In genomic region chr17:50297407-50297865, GRCh38 we compare ENCODE assay signal across 9 cellular contexts. TPM values are rescaled to one million over a fixed set of nuclear protein-coding genes. Genes with fewer than 3 reads are reported as not detected.
DNase-seq lines count a peak whose midpoint lies in the region; ATAC-seq and TF ChIP-seq lines count a peak whose summit lies in the region.
"Had no signal": no experiment of that assay in that cellular context is flagged by ENCODE, and none has a peak within 500 bp of the region (broad histone marks: within the 10 kb centered on the region; RNA-seq: fewer than 3 reads in every experiment).

No MANE protein-coding gene starts in this region.

- H3K27me3 ChIP-seq in GM06990 (replicated peaks; ENCODE audit: control insufficient read depth, insufficient read depth, low read length) (no peaks in the 10 kb centered on the region), cardiac muscle cell (no peaks in the 10 kb centered on the region), psoas muscle (ENCODE audit: insufficient read depth in 3 of 3, low read length in 2 of 3) (no peaks in the 10 kb centered on the region)

- no peaks in the 10 kb centered on the region for H3K9me3 Mint-ChIP-seq in activated naive CD4-positive, alpha-beta T cell treated with anti-CD3 and anti-CD28 coated beads for 36 hours
- H3K9me3 Mint-ChIP-seq: dendritic cell treated with granulocyte-macrophage colony-stimulating factor and Interleukin-4, amounts not matched to agents 40 ng/mL and 50 ng/mL, for 4 days had no signal

- no peak overlapping the region for H3K27ac Mint-ChIP-seq in activated naive CD4-positive, alpha-beta T cell treated with anti-CD3 and anti-CD28 coated beads for 36 hours
- H3K27ac Mint-ChIP-seq: dendritic cell treated with granulocyte-macrophage colony-stimulating factor and Interleukin-4, amounts not matched to agents 40 ng/mL and 50 ng/mL, for 4 days had no signal

- H3K27ac ChIP-seq in cardiac muscle cell, result no peak overlapping the region
- no peak overlapping the region for H3K27ac ChIP-seq in psoas muscle

- CTCF ChIA-PET in activated naive CD4-positive, alpha-beta T cell treated with anti-CD3 and anti-CD28 coated beads for 36 hours (lab: Charles Lee), result interaction anchor here (0.6 to 13.1 kb wide), 36 partner anchors 9 to 205 kb away, joined by 3 to 151 read pairs (median 4); partner anchors contain the start of genes COL1A1, PDK2 and TMEM92

- H3K36me3 Mint-ChIP-seq in activated naive CD4-positive, alpha-beta T cell treated with anti-CD3 and anti-CD28 coated beads for 36 hours (ENCODE audit: low read depth), result no peaks in the 10 kb centered on the region

- peaks cover 3% of the 10 kb centered on the region for H3K4me1 ChIP-seq in cardiac muscle cell (ENCODE audit: low read depth)
- no peaks in the 10 kb centered on the region for H3K4me1 ChIP-seq in psoas muscle

- peaks cover 3% of the 10 kb centered on the region for H3K27me3 Mint-ChIP-seq in activated naive CD4-positive, alpha-beta T cell treated with anti-CD3 and anti-CD28 coated beads for 36 hours (ENCODE audit: low read depth)

- H3K4me1 Mint-ChIP-seq in activated naive CD4-positive, alpha-beta T cell treated with anti-CD3 and anti-CD28 coated beads for 36 hours (ENCODE audit: low read depth), result no peaks in the 10 kb centered on the region

- TF ChIP-seq CTCF in GM06990 (IDR thresholded peaks at IDR 0.05; ENCODE audit: insufficient read depth, low read length, poor library complexity, severe bottlenecking) (peak; percentile 97), cardiac muscle cell (IDR thresholded peaks at IDR 0.05; ENCODE audit: low read depth, low read length) (peak; percentile 67), psoas muscle (IDR thresholded peaks at IDR 0.05) (peak; percentile 94)

- H3K4me3 ChIP-seq in GM06990 (replicated peaks; ENCODE audit: low read depth, low read length), result no peak overlapping the region
- no peak overlapping the region for H3K4me3 ChIP-seq in cardiac muscle cell
- H3K4me3 ChIP-seq in psoas muscle, result no peak overlapping the region

- intact Hi-C loops in activated naive CD4-positive, alpha-beta T cell treated with anti-CD3 and anti-CD28 coated beads for 36 hours (cut with micrococcal nuclease), result loop anchor here (1.0 kb wide), 5 partner anchors 24 to 203 kb away; no protein-coding TSS in a partner anchor
- intact Hi-C loops in psoas muscle (cut with DNase I), result loop anchor here (1.0 to 5.0 kb wide), 3 partner anchors 97 to 205 kb away; partner anchors contain the start of gene COL1A1 (in 1 of the 2)

- H3K9me3 ChIP-seq in cardiac muscle cell (ENCODE audit: low read depth) (no peaks in the 10 kb centered on the region), psoas muscle (no peaks in the 10 kb centered on the region)

- ATAC-seq in SK-N-SH treated with all-trans-retinoic acid at 6 μM for 48 hours, result peak; percentile 98
- ATAC-seq in psoas muscle, result peak; percentile 89 to 97 (median 96)
- ATAC-seq in HG02938 (IDR thresholded peaks at IDR 0.05; ENCODE audit: unreplicated experiment), result no peak

- H3K4me3 Mint-ChIP-seq in activated naive CD4-positive, alpha-beta T cell treated with anti-CD3 and anti-CD28 coated beads for 36 hours, result no peak overlapping the region
- H3K4me3 Mint-ChIP-seq: dendritic cell treated with granulocyte-macrophage colony-stimulating factor and Interleukin-4, amounts not matched to agents 40 ng/mL and 50 ng/mL, for 4 days had no signal

- DNase-seq in GM06990 (ENCODE audit: extremely low read depth, insufficient read length) (peak; percentile 46), M059J (ENCODE audit: low read depth) (peak; percentile 66), cardiac muscle cell (ENCODE audit: low read depth in 1 of 2, low spot score in 1 of 2) (peak; percentile 76 to 77), psoas muscle (peak; percentile 77 to 85), cortex of kidney (lab: John Stamatoyannopoulos, UW) (no peak)
- peak; percentile 89 for DNase-seq in activated naive CD4-positive, alpha-beta T cell treated with anti-CD3 and anti-CD28 coated beads for 36 hours

- 14 to 26% (median 21%) methylated on average over 7 of the region's 7 CpGs for WGBS in psoas muscle, 3 donors

- H3K36me3 ChIP-seq in GM06990 (ENCODE audit: control insufficient read depth, insufficient read depth, low read length), result no peaks in the 10 kb centered on the region
- H3K36me3 ChIP-seq in cardiac muscle cell, result no peaks in the 10 kb centered on the region
- H3K36me3 ChIP-seq in psoas muscle (ENCODE audit: insufficient read depth in 1 of 2, low read depth in 1 of 2), result no peaks in the 10 kb centered on the region

TF ChIP-seq in SK-N-SH treated with all-trans-retinoic acid at 6 μM for 48 hours, 23 proteins besides CTCF, POLR2A, EP300 and RAD21:
- TF ChIP-seq ZC3H10 (CRISPR knock-in tag; IDR thresholded peaks at IDR 0.05), result no peak
- TF ChIP-seq ZNF70 (CRISPR knock-in tag; IDR thresholded peaks at IDR 0.05), result no peak
- TF ChIP-seq OSR1 (CRISPR knock-in tag; IDR thresholded peaks at IDR 0.05), result no peak
- no peak for TF ChIP-seq CSRNP3 (CRISPR knock-in tag; IDR thresholded peaks at IDR 0.05)
- TF ChIP-seq ARNTL (CRISPR knock-in tag; IDR thresholded peaks at IDR 0.05; ENCODE audit: borderline replicate concordance, low read depth), result no peak
- no peak for TF ChIP-seq ISL1 (CRISPR knock-in tag; IDR thresholded peaks at IDR 0.05)
- TF ChIP-seq SNAI2 (CRISPR knock-in tag; IDR thresholded peaks at IDR 0.05), result no peak
- TF ChIP-seq CSDC2 (CRISPR knock-in tag; IDR thresholded peaks at IDR 0.05), result no peak
- TF ChIP-seq BACH2 (CRISPR knock-in tag; IDR thresholded peaks at IDR 0.05; ENCODE audit: borderline replicate concordance), result no peak
- TF ChIP-seq CREB5 (CRISPR knock-in tag; IDR thresholded peaks at IDR 0.05; ENCODE audit: low read depth), result no peak
- TF ChIP-seq RARB (CRISPR knock-in tag; IDR thresholded peaks at IDR 0.05), result no peak
- no peak for TF ChIP-seq TCF4 (CRISPR knock-in tag; IDR thresholded peaks at IDR 0.05; ENCODE audit: borderline replicate concordance)
- TF ChIP-seq PPARA (CRISPR knock-in tag; IDR thresholded peaks at IDR 0.05; ENCODE audit: borderline replicate concordance), result no peak
- TF ChIP-seq POU6F1 (CRISPR knock-in tag; IDR thresholded peaks at IDR 0.05; ENCODE audit: borderline replicate concordance, low read depth), result no peak
- TF ChIP-seq GLIS3 (CRISPR knock-in tag; IDR thresholded peaks at IDR 0.05), result no peak
- no peak for TF ChIP-seq ZFP30 (CRISPR knock-in tag; IDR thresholded peaks at IDR 0.05)
TF ChIP-seq in SK-N-SH treated with all-trans-retinoic acid at 6 μM for 48 hours: peak in this region for 0.

RNA-seq across cellular contexts. Expression of gene TMEM92, which starts 23.2 kb away (rescaled TPM):
- 0.99 and 5.2 TPM in 2 replicates for total RNA-seq in M059J (2014; rRNA removed; shearing (Covaris generic))
- total RNA-seq in activated naive CD4-positive, alpha-beta T cell treated with anti-CD3 and anti-CD28 coated beads for 36 hours, result not detected
- total RNA-seq in cardiac muscle cell (14.2 and 30.0 TPM in 2 replicates), psoas muscle (not detected)
- polyA plus RNA-seq in cardiac muscle cell (17.3 and 22.6 TPM in 2 replicates), psoas muscle (under 1 TPM in 2 of 3 donors, not detected in 1; 0.01 to 0.07 TPM)

RNA-seq across cellular contexts. Expression of gene XYLT2, which starts 48.5 kb away (rescaled TPM):
- 17.8 and 37.4 TPM in 2 replicates for total RNA-seq in M059J (2014; rRNA removed; shearing (Covaris generic))
- total RNA-seq in activated naive CD4-positive, alpha-beta T cell treated with anti-CD3 and anti-CD28 coated beads for 36 hours, result 10 to 100 TPM; 21.1 to 21.8 TPM
- 62.2 and 80.0 TPM in 2 replicates for total RNA-seq in cardiac muscle cell
- 48.8 and 60.9 TPM in 2 replicates for polyA plus RNA-seq in cardiac muscle cell
- total RNA-seq in psoas muscle, result 1 to 10 TPM; 3.4 to 6.1 (median 4.3) TPM
- polyA plus RNA-seq in psoas muscle, result 1 to 10 TPM; 2.8 to 6.3 (median 3.2) TPM
